In genomic region chr6:162371133-162371532, GRCh38 we compare ENCODE assay signal across 17 cellular contexts.
DNase-seq lines count a peak whose midpoint lies in the region; ATAC-seq and TF ChIP-seq lines count a peak whose summit lies in the region.
"Had no signal": no experiment of that assay in that cellular context is flagged by ENCODE, and none has a peak within 500 bp of the region (broad histone marks: within the 10 kb centered on the region; RNA-seq: fewer than 3 reads in every experiment).

No MANE protein-coding gene starts in this region.

- no peaks in the 10 kb centered on the region for H3K36me3 ChIP-seq in endodermal cell (ENCODE audit: control insufficient read depth, insufficient read depth, low read length)
- H3K36me3 ChIP-seq: BLaER1 had no signal

- ATAC-seq in GM19351 (IDR thresholded peaks at IDR 0.05; ENCODE audit: unreplicated experiment) (no peak), HG03139 (IDR thresholded peaks at IDR 0.05; ENCODE audit: unreplicated experiment) (no peak)
- ATAC-seq: CD8-positive, alpha-beta T cell had no signal

- no peaks in the 10 kb centered on the region for H3K36me3 Mint-ChIP-seq in endodermal cell (ENCODE audit: low read depth)
- H3K36me3 Mint-ChIP-seq: CD8-positive, alpha-beta T cell; IgD-negative memory B cell had no signal

- no peak overlapping the region for H3K27ac Mint-ChIP-seq in endodermal cell
- H3K27ac Mint-ChIP-seq: CD8-positive, alpha-beta T cell; H9; IgD-negative memory B cell had no signal

- H3K4me3 ChIP-seq in endodermal cell (ENCODE audit: low read length): no peak overlapping the region
- H3K4me3 ChIP-seq: BLaER1 had no signal

- H3K4me1 ChIP-seq in endodermal cell (ENCODE audit: control insufficient read depth, insufficient read depth, low read length): no peaks in the 10 kb centered on the region
- H3K4me1 ChIP-seq: BLaER1 had no signal

- no peaks in the 10 kb centered on the region for H3K27me3 Mint-ChIP-seq in endodermal cell (ENCODE audit: insufficient read depth)
- H3K27me3 Mint-ChIP-seq: IgD-negative memory B cell had no signal

- H3K9me3 ChIP-seq in endodermal cell (ENCODE audit: control insufficient read depth, low read length): no peaks in the 10 kb centered on the region
- H3K9me3 ChIP-seq: BLaER1 had no signal

- H3K4me3 Mint-ChIP-seq in endodermal cell: no peak overlapping the region
- H3K4me3 Mint-ChIP-seq: CD8-positive, alpha-beta T cell; H9; IgD-negative memory B cell had no signal

- TF ChIP-seq CTCF in endodermal cell (conservative IDR thresholded peaks at IDR 0.05): no peak

- H3K27ac ChIP-seq in endodermal cell (ENCODE audit: low read depth, low read length): no peak overlapping the region
- H3K27ac ChIP-seq: 22Rv1, BLaER1 had no signal

- H3K27me3 ChIP-seq in endodermal cell (ENCODE audit: control insufficient read depth, insufficient read depth, low read length, poor library complexity, severe bottlenecking): no peaks in the 10 kb centered on the region
- H3K27me3 ChIP-seq: BLaER1 had no signal

- DNase-seq in DMS53 (lab: John Stamatoyannopoulos, UW) (peak; percentile 15), DMS53 treated with DMSO at 0.1 percent for 48 hours (lab: John Stamatoyannopoulos, UW; ENCODE audit: unreplicated experiment) (no peak), NCI-H146 (lab: John Stamatoyannopoulos, UW) (peak; percentile 85), endodermal cell (peak; percentile 59), pons (ENCODE audit: low spot score) (peak; percentile 23), NCI-H2227 (lab: John Stamatoyannopoulos, UW; ENCODE audit: unreplicated experiment) (no peak)
- DNase-seq: CD8-positive, alpha-beta T cell; H9; NCI-H345; NCI-H526; NK-92 treated with Interleukin-12 subunit alpha and Interleukin-12 subunit beta, amount 100 ng/mL, for 24 hours; SIG-M5 had no signal

- peaks cover 3% of the 10 kb centered on the region for H3K4me1 Mint-ChIP-seq in endodermal cell
- H3K4me1 Mint-ChIP-seq: IgD-negative memory B cell had no signal

- no peak overlapping the region for H3K9ac ChIP-seq in endodermal cell (ENCODE audit: extremely low read depth, low read length, poor library complexity, severe bottlenecking)
- H3K9ac ChIP-seq: BLaER1 had no signal

- WGBS in endodermal cell (ENCODE audit: insufficient coverage in 1 of 2, insufficient read length in 1 of 2), 2 experiments: 82 to 100% methylated on average over 2 to 5 of the region's 5 CpGs

- no peaks in the 10 kb centered on the region for H3K9me3 Mint-ChIP-seq in endodermal cell
- H3K9me3 Mint-ChIP-seq: CD8-positive, alpha-beta T cell; H9 had no signal

Comparison
In these comparisons a context has a peak if more than half of its experiments do, and no peak if none do; other contexts are left out.
1. DNase-seq: peak in DMS53 (single experiment), NCI-H146 (single experiment), endodermal cell (single experiment) and pons (single experiment); none in DMS53 treated with DMSO at 0.1 percent for 48 hours (single experiment) and NCI-H2227 (single experiment).